ENCODE assay signal across 31 cellular contexts in genomic region chr5:76250463-76250862, GRCh38.
"Had no signal": no experiment of that assay in that cellular context is flagged by ENCODE, and none has a peak within 500 bp of the region (broad histone marks: within the 10 kb centered on the region; RNA-seq: fewer than 3 reads in every experiment).

No MANE protein-coding gene starts in this region.

- H3K4me3 ChIP-seq: pancreas, psoas muscle, skin epidermis, smooth muscle cell, spleen, suprapubic skin, testis, tibial artery, transverse colon, upper lobe of right lung, uterus had no signal

- H3K4me3 Mint-ChIP-seq: naive thymus-derived CD8-positive, alpha-beta T cell; natural killer cell treated with Interleukin-12 subunit alpha and Interleukin-12 subunit beta and Interleukin-15 and Interleukin-18, amount 100 ng/mL, for 72 hours; nephron progenitor cell; neural crest cell; stimulated activated memory B cell treated with anti-CD40 and anti-IgM and Interleukin-4, amounts not matched to agents 10 μg/mL and 1 μg/mL and 100 μg/mL, for 72 hours; stimulated activated naive CD8-positive, alpha-beta T cell treated with anti-CD3 and anti-CD28 coated beads, Interleukin-15, amount 100 ng/mL, for 72 hours; type B pancreatic cell had no signal

- H3K36me3 Mint-ChIP-seq: naive thymus-derived CD8-positive, alpha-beta T cell; natural killer cell treated with Interleukin-12 subunit alpha and Interleukin-12 subunit beta and Interleukin-15 and Interleukin-18, amount 100 ng/mL, for 72 hours; stimulated activated memory B cell treated with anti-CD40 and anti-IgM and Interleukin-4, amounts not matched to agents 10 μg/mL and 1 μg/mL and 100 μg/mL, for 72 hours; type B pancreatic cell had no signal

- H3K9me3 ChIP-seq: neutrophil, pancreas, psoas muscle, spleen, suprapubic skin, testis, tibial artery, transverse colon, upper lobe of right lung, uterus had no signal

- FAIRE-seq: pancreas had no signal

- H3K4me2 ChIP-seq: smooth muscle cell had no signal

- H3K36me3 ChIP-seq: neutrophil, pancreas, spleen, suprapubic skin, tibial artery, transverse colon, upper lobe of right lung, uterus had no signal

- H3K9me3 Mint-ChIP-seq: naive thymus-derived CD8-positive, alpha-beta T cell; natural killer cell treated with Interleukin-12 subunit alpha and Interleukin-12 subunit beta and Interleukin-15 and Interleukin-18, amount 100 ng/mL, for 72 hours; nephron progenitor cell; neural crest cell; stimulated activated memory B cell treated with anti-CD40 and anti-IgM and Interleukin-4, amounts not matched to agents 10 μg/mL and 1 μg/mL and 100 μg/mL, for 72 hours; stimulated activated naive CD8-positive, alpha-beta T cell treated with anti-CD3 and anti-CD28 coated beads, Interleukin-15, amount 100 ng/mL, for 72 hours; type B pancreatic cell had no signal

- H3K27ac ChIP-seq: neutrophil, pancreas, psoas muscle, skin epidermis, spleen, suprapubic skin, testis, tibial artery, transverse colon, upper lobe of right lung, uterus had no signal

- H3K4me1 ChIP-seq: pancreas, psoas muscle, spleen, suprapubic skin, testis, tibial artery, transverse colon, upper lobe of right lung, uterus had no signal

- DNase-seq: naive thymus-derived CD8-positive, alpha-beta T cell; nephron progenitor cell; nucleus accumbens; pancreas; psoas muscle; right cardiac atrium; spleen; stimulated activated CD4-positive, alpha-beta T cell treated with anti-CD3 and anti-CD28 coated beads, Interleukin-12 subunit alpha, Interleukin-12 subunit beta, amount 100 ng/mL, for 4 hours; stimulated activated CD4-positive, alpha-beta T cell treated with anti-CD3 and anti-CD28 coated beads, Interleukin-1b, Interleukin-23, amount 100 ng/mL, for 48 hours; stimulated activated CD4-positive, alpha-beta T cell treated with anti-CD3 and anti-CD28 coated beads, Interleukin-4, amount 100 ng/mL, for 1 hour; stimulated activated CD4-positive, alpha-beta T cell treated with anti-CD3 and anti-CD28 coated beads, Interleukin-4, amount 100 ng/mL, for 4 hours; stimulated activated CD8-positive, alpha-beta memory T cell treated with anti-CD3 and anti-CD28 coated beads, Interleukin-4, amount 100 ng/mL, for 48 hours; stimulated activated naive CD4-positive, alpha-beta T cell; stimulated activated naive CD8-positive, alpha-beta T cell treated with anti-CD3 and anti-CD28 coated beads, Interleukin-15, amount 100 ng/mL, for 72 hours; stimulated activated naive CD8-positive, alpha-beta T cell treated with anti-CD3 and anti-CD28 coated beads, Interleukin-15, Interleukin-2, amounts not matched to agents 100 U/mL and 50 U/mL, for 24 hours; substantia nigra; testis; tibial artery; transverse colon; upper lobe of right lung; uterus had no signal

- H3K4me1 Mint-ChIP-seq: naive thymus-derived CD8-positive, alpha-beta T cell; neural crest cell; stimulated activated memory B cell treated with anti-CD40 and anti-IgM and Interleukin-4, amounts not matched to agents 10 μg/mL and 1 μg/mL and 100 μg/mL, for 72 hours; stimulated activated naive CD8-positive, alpha-beta T cell treated with anti-CD3 and anti-CD28 coated beads, Interleukin-15, amount 100 ng/mL, for 72 hours had no signal

- H3K27me3 ChIP-seq: neutrophil, suprapubic skin, testis, tibial artery, transverse colon, upper lobe of right lung, uterus had no signal

- H3K27ac Mint-ChIP-seq: naive thymus-derived CD8-positive, alpha-beta T cell; natural killer cell treated with Interleukin-12 subunit alpha and Interleukin-12 subunit beta and Interleukin-15 and Interleukin-18, amount 100 ng/mL, for 72 hours; nephron progenitor cell; progenitor cell of endocrine pancreas; stimulated activated memory B cell treated with anti-CD40 and anti-IgM and Interleukin-4, amounts not matched to agents 10 μg/mL and 1 μg/mL and 100 μg/mL, for 72 hours; stimulated activated naive CD8-positive, alpha-beta T cell treated with anti-CD3 and anti-CD28 coated beads, Interleukin-15, amount 100 ng/mL, for 72 hours; type B pancreatic cell had no signal

- ATAC-seq: naive thymus-derived CD8-positive, alpha-beta T cell; natural killer cell treated with Interleukin-12 subunit alpha and Interleukin-12 subunit beta and Interleukin-15 and Interleukin-18, amount 100 ng/mL, for 72 hours; pancreas; psoas muscle; right cardiac atrium; sciatic nerve; stimulated activated memory B cell treated with anti-CD40 and anti-IgM and Interleukin-4, amounts not matched to agents 10 μg/mL and 1 μg/mL and 100 μg/mL, for 72 hours; stimulated activated naive CD8-positive, alpha-beta T cell treated with anti-CD3 and anti-CD28 coated beads, Interleukin-15, amount 100 ng/mL, for 72 hours; stimulated activated naive CD8-positive, alpha-beta T cell treated with anti-CD3 and anti-CD28 coated beads, Interleukin-15, Interleukin-2, amounts not matched to agents 100 U/mL and 50 U/mL, for 24 hours; upper lobe of right lung had no signal
